Comparison of ENCODE assay signal across 8 cellular contexts in genomic region chr2:3242747-3243369, GRCh38.
A peak's percentile ranks its signal among the peaks of the same experiment; 100 is the strongest.
DNase-seq lines count a peak whose midpoint lies in the region; ATAC-seq and TF ChIP-seq lines count a peak whose summit lies in the region.

No MANE protein-coding gene starts in this region.

- H3K4me1 Mint-ChIP-seq in activated T-cell treated with anti-CD3 and anti-CD28 coated beads, Interleukin-2, amount 50 U/mL, for 24 hours (ENCODE audit: low read depth): peaks cover 30% of the 10 kb centered on the region
- H3K4me1 Mint-ChIP-seq in stimulated activated memory B cell treated with anti-CD40 and anti-IgM and Interleukin-4, amounts not matched to agents 10 μg/mL and 1 μg/mL and 100 μg/mL, for 72 hours: peaks cover 21% of the 10 kb centered on the region

- no peak overlapping the region for H3K27ac ChIP-seq in ovary

- H3K4me3 Mint-ChIP-seq in activated T-cell treated with anti-CD3 and anti-CD28 coated beads, Interleukin-2, amount 50 U/mL, for 24 hours: peak overlapping the region; percentile 6
- H3K4me3 Mint-ChIP-seq in stimulated activated memory B cell treated with anti-CD40 and anti-IgM and Interleukin-4, amounts not matched to agents 10 μg/mL and 1 μg/mL and 100 μg/mL, for 72 hours: no peak overlapping the region

- no peaks in the 10 kb centered on the region for H3K27me3 Mint-ChIP-seq in activated T-cell treated with anti-CD3 and anti-CD28 coated beads, Interleukin-2, amount 50 U/mL, for 24 hours
- no peaks in the 10 kb centered on the region for H3K27me3 Mint-ChIP-seq in stimulated activated memory B cell treated with anti-CD40 and anti-IgM and Interleukin-4, amounts not matched to agents 10 μg/mL and 1 μg/mL and 100 μg/mL, for 72 hours

- WGBS in ovary, 3 donors: 76 to 81% (median 78%) methylated on average over 9 of the region's 9 CpGs

- peaks cover 2% of the 10 kb centered on the region for H3K9me3 Mint-ChIP-seq in activated T-cell treated with anti-CD3 and anti-CD28 coated beads, Interleukin-2, amount 50 U/mL, for 24 hours
- no peaks in the 10 kb centered on the region for H3K9me3 Mint-ChIP-seq in stimulated activated memory B cell treated with anti-CD40 and anti-IgM and Interleukin-4, amounts not matched to agents 10 μg/mL and 1 μg/mL and 100 μg/mL, for 72 hours

- peak overlapping the region; percentile 80 for H3K27ac Mint-ChIP-seq in activated T-cell treated with anti-CD3 and anti-CD28 coated beads, Interleukin-2, amount 50 U/mL, for 24 hours
- H3K27ac Mint-ChIP-seq in stimulated activated memory B cell treated with anti-CD40 and anti-IgM and Interleukin-4, amounts not matched to agents 10 μg/mL and 1 μg/mL and 100 μg/mL, for 72 hours: peak overlapping the region; percentile 64

- no peaks in the 10 kb centered on the region for H3K4me1 ChIP-seq in ovary (ENCODE audit: insufficient read depth)

- peak; percentile 80 for ATAC-seq in HG03378 (IDR thresholded peaks at IDR 0.05; ENCODE audit: unreplicated experiment)
- ATAC-seq in stimulated activated memory B cell treated with anti-CD40 and anti-IgM and Interleukin-4, amounts not matched to agents 10 μg/mL and 1 μg/mL and 100 μg/mL, for 72 hours: peak; percentile 63
- ATAC-seq in GM18520 (IDR thresholded peaks at IDR 0.05; ENCODE audit: unreplicated experiment): no peak

- no peaks in the 10 kb centered on the region for H3K27me3 ChIP-seq in ovary

- no peak for TF ChIP-seq POLR2A in ovary (IDR thresholded peaks at IDR 0.05)

- intact Hi-C loops in ovary (cut with DNase I): no loop called here

- TF ChIP-seq CTCF in ovary (IDR thresholded peaks at IDR 0.05): no peak

- H3K9me3 ChIP-seq in ovary: no peaks in the 10 kb centered on the region

- no peak for TF ChIP-seq EP300 in ovary (IDR thresholded peaks at IDR 0.05)

- peak; percentile 57 for DNase-seq in activated CD8-positive, alpha-beta memory T cell treated with anti-CD3 and anti-CD28 coated beads for 24 hours
- DNase-seq in activated CD8-positive, alpha-beta memory T cell treated with anti-CD3 and anti-CD28 coated beads, Interleukin-2, amount 50 U/mL, for 48 hours: no peak
- no peak for DNase-seq in activated T-cell treated with anti-CD3 and anti-CD28 coated beads, Interleukin-2, amount 50 U/mL, for 24 hours
- no peak for DNase-seq in ovary
- DNase-seq in DMS79 treated with DMSO at 0.1 percent for 48 hours (lab: John Stamatoyannopoulos, UW): no peak

- H3K36me3 Mint-ChIP-seq in activated T-cell treated with anti-CD3 and anti-CD28 coated beads, Interleukin-2, amount 50 U/mL, for 24 hours (ENCODE audit: low read depth): peaks cover 33% of the 10 kb centered on the region
- peaks cover 32% of the 10 kb centered on the region for H3K36me3 Mint-ChIP-seq in stimulated activated memory B cell treated with anti-CD40 and anti-IgM and Interleukin-4, amounts not matched to agents 10 μg/mL and 1 μg/mL and 100 μg/mL, for 72 hours

- no peak overlapping the region for H3K4me3 ChIP-seq in ovary

- H3K36me3 ChIP-seq in ovary: no peaks in the 10 kb centered on the region
